Comparison of ENCODE assay signal across 8 cellular contexts in genomic region chr7:151226875-151227782, GRCh38. TPM values are rescaled to one million over a fixed set of nuclear protein-coding genes. Genes with fewer than 3 reads are reported as not detected.
DNase-seq lines count a peak whose midpoint lies in the region; ATAC-seq and TF ChIP-seq lines count a peak whose summit lies in the region.

ABCF2 (minus strand) TSS chr7:151227205; CDS start chr7:151226458, 747 bp downstream.

- peak within 1 kb of the TSS; percentile 99 for H3K27ac Mint-ChIP-seq in activated naive CD8-positive, alpha-beta T cell

- H2AFZ ChIP-seq in osteoblast (ENCODE audit: low read length): peak within 1 kb of the TSS; percentile 97

- peaks cover 49% of the 10 kb centered on the region for H3K4me1 Mint-ChIP-seq in activated naive CD8-positive, alpha-beta T cell (ENCODE audit: low read depth)

- peak within 1 kb of the TSS; percentile 100 for H3K4me3 Mint-ChIP-seq in activated naive CD8-positive, alpha-beta T cell

- H3K27me3 Mint-ChIP-seq in activated naive CD8-positive, alpha-beta T cell: no peaks in the 10 kb centered on the region

- H3K4me1 ChIP-seq in osteoblast (ENCODE audit: insufficient read depth, low read length) (peaks cover 33% of the 10 kb centered on the region), thoracic aorta (ENCODE audit: control insufficient read depth in 1 of 2, low read depth in 2 of 2) (peaks cover 17 to 30% of the 10 kb centered on the region in 2 donors)

- peaks cover 29% of the 10 kb centered on the region for H3K36me3 ChIP-seq in osteoblast (ENCODE audit: insufficient read depth, low read length)
- peaks cover 27% of the 10 kb centered on the region for H3K36me3 ChIP-seq in thoracic aorta

- peaks cover 13% of the 10 kb centered on the region for H4K20me1 ChIP-seq in osteoblast (ENCODE audit: insufficient read depth, low read length)

- no peaks in the 10 kb centered on the region for H3K27me3 ChIP-seq in osteoblast (ENCODE audit: insufficient read depth, low read length)
- H3K27me3 ChIP-seq in thoracic aorta (replicated peaks; ENCODE audit: insufficient read depth): no peaks in the 10 kb centered on the region

- H3K9me3 ChIP-seq in osteoblast (ENCODE audit: low read depth, low read length) (no peaks in the 10 kb centered on the region), thoracic aorta (no peaks in the 10 kb centered on the region)

- TF ChIP-seq CTCF in GM10248 (IDR thresholded peaks at IDR 0.05; ENCODE audit: control extremely low read depth, extremely low read depth, low read depth, missing control alignments) (no peak), osteoblast (IDR thresholded peaks at IDR 0.05; ENCODE audit: extremely low read depth, low read depth, low read length) (no peak), thoracic aorta (IDR thresholded peaks at IDR 0.05) (no peak)

- H3K4me3 ChIP-seq in osteoblast (ENCODE audit: insufficient read depth, low read length) (peak within 1 kb of the TSS; percentile 90), thoracic aorta (peak within 1 kb of the TSS; percentile 90)

- H3K4me2 ChIP-seq in osteoblast (ENCODE audit: insufficient read depth, low read length): peak within 1 kb of the TSS; percentile 97

- DNase-seq in GM10248 (ENCODE audit: extremely low spot score) (peak; percentile 98), NCI-H1105 (lab: John Stamatoyannopoulos, UW) (peak; percentile 98), SKM-1 treated with dmso at 0.1 percent for 144 hours (lab: John Stamatoyannopoulos, UW; ENCODE audit: unreplicated experiment) (peak; percentile 76), glomerular visceral epithelial cell (ENCODE audit: extremely low spot score) (peak; percentile 97), osteoblast (ENCODE audit: insufficient read length, low spot score, missing footprints) (peak; percentile 99), thoracic aorta (ENCODE audit: low spot score) (peak; percentile 99)

- H3K9me3 Mint-ChIP-seq in activated naive CD8-positive, alpha-beta T cell (ENCODE audit: low read depth): no peaks in the 10 kb centered on the region

- H3K79me2 ChIP-seq in osteoblast (ENCODE audit: insufficient read depth, low read length): peaks cover 32% of the 10 kb centered on the region

- H3K27ac ChIP-seq in osteoblast (ENCODE audit: low read depth, low read length) (peak within 1 kb of the TSS; percentile 83), thoracic aorta (peak within 1 kb of the TSS; percentile 71 to 85)

- peaks cover 20% of the 10 kb centered on the region for H3K36me3 Mint-ChIP-seq in activated naive CD8-positive, alpha-beta T cell

- ATAC-seq in HG02623 (IDR thresholded peaks at IDR 0.05; ENCODE audit: unreplicated experiment): peak; percentile 99
- ATAC-seq in thoracic aorta (ENCODE audit: insufficient number of reproducible peaks, low FRiP score, low read depth): peak; percentile 95

- CTCF ChIA-PET in GM10248 (lab: Yijun Ruan, JAX): interaction anchor here (0.8 to 4.7 kb wide), 9 partner anchors 9 to 124 kb away, joined by 3 to 47 read pairs (median 3); partner anchors contain the start of gene SMARCD3

- POLR2A ChIA-PET in GM10248 (lab: Yijun Ruan, JAX): interaction anchor here (0.6 to 1.1 kb wide), 4 partner anchors 9 to 79 kb away, joined by 3 to 5 read pairs (median 4); no protein-coding TSS in a partner anchor

RNA-seq across cellular contexts. Expression of gene ABCF2, which starts in this region (rescaled TPM):
- 55.1 and 65.9 TPM in 2 replicates for total RNA-seq in osteoblast
- total RNA-seq in thoracic aorta: 10 to 100 TPM; 25.3 to 44.1 TPM

Comparison
In these comparisons a context has a peak if more than half of its experiments do, and no peak if none do; other contexts are left out.
1. Peak in every context shown above with its lines: DNase-seq, ATAC-seq, H3K4me3 ChIP-seq and H3K27ac ChIP-seq.